Comparison of ENCODE assay signal across 17 cellular contexts in genomic region chr3:154778057-154778456, GRCh38.
A peak's percentile ranks its signal among the peaks of the same experiment; 100 is the strongest.
DNase-seq lines count a peak whose midpoint lies in the region; ATAC-seq and TF ChIP-seq lines count a peak whose summit lies in the region.
"Had no signal": no experiment of that assay in that cellular context is flagged by ENCODE, and none has a peak within 500 bp of the region (broad histone marks: within the 10 kb centered on the region; RNA-seq: fewer than 3 reads in every experiment).

No MANE protein-coding gene starts in this region.

- H3K79me1 ChIP-seq in IMR-90 (ENCODE audit: low read depth in 1 of 2, low read length in 2 of 2), result no peaks in the 10 kb centered on the region

- intact Hi-C loops in IMR-90 (cut with micrococcal nuclease) (loop anchor here (5.0 kb wide), 2 partner anchors 109 to 299 kb away; no protein-coding TSS in a partner anchor), lower lobe of right lung (cut with DNase I) (no loop called here)

- H2BK15ac ChIP-seq in IMR-90 (ENCODE audit: low read depth, low read length), result peak overlapping the region; percentile 50; the same call in 1 of the 3 replicates

- POLR2A ChIA-PET in IMR-90 (lab: Charles Lee; ENCODE audit: unreplicated experiment), result no interaction called here

- no peak for TF ChIP-seq RAD21 in IMR-90 (IDR thresholded peaks at IDR 0.05; ENCODE audit: low read length)

- no peak overlapping the region for H3K4me3 ChIP-seq in IMR-90 (ENCODE audit: insufficient read depth, low read depth, low read length)
- no peak overlapping the region for H3K4me3 ChIP-seq in lower lobe of right lung
- H3K4me3 ChIP-seq: A549, GM23248 had no signal

- no peak overlapping the region for H2BK5ac ChIP-seq in IMR-90 (ENCODE audit: low read depth, low read length, poor library complexity, severe bottlenecking)

- dilution Hi-C loops in IMR-90 (cut with HindIII; ENCODE audit: low sequenced_read_pairs, unreplicated experiment), result no loop called here

- no CpG with 5 or more reads among the region's 1 CpG for whole genome bisulfite sequencing in IMR-90 (ENCODE audit: extremely low coverage in 2 of 2, insufficient read length in 1 of 2), 2 experiments

- no peak overlapping the region for H2AK9ac ChIP-seq in IMR-90 (replicated peaks; ENCODE audit: low read depth, low read length, poor library complexity)

- peaks cover 10% of the 10 kb centered on the region for H3K4me1 ChIP-seq in IMR-90 (ENCODE audit: control insufficient read depth, insufficient read depth, low read length)
- peaks cover 11% of the 10 kb centered on the region for H3K4me1 ChIP-seq in lower lobe of right lung
- H3K4me1 ChIP-seq: A549, BE2C had no signal

- no peak overlapping the region for H4K91ac ChIP-seq in IMR-90 (ENCODE audit: insufficient read depth, low read depth, low read length)

- no peak overlapping the region for H3K9ac ChIP-seq in IMR-90 (ENCODE audit: low read depth, low read length)
- H3K9ac ChIP-seq: GM23248 had no signal

- ATAC-seq in IMR-90 (ENCODE audit: low read depth), result no peak
- peak; percentile 31 to 32 for ATAC-seq in lower lobe of right lung
- ATAC-seq in esophagus mucosa, result no peak
- no peak for ATAC-seq in HG02938 (IDR thresholded peaks at IDR 0.05; ENCODE audit: unreplicated experiment)
- ATAC-seq: A549; CD8-positive, alpha-beta T cell had no signal

- H3K9me1 ChIP-seq in IMR-90 (ENCODE audit: insufficient read depth, low read length), result peaks cover 3% of the 10 kb centered on the region

- H2AK5ac ChIP-seq in IMR-90 (ENCODE audit: low read depth, low read length), result no peak overlapping the region

- H3K56ac ChIP-seq in IMR-90 (ENCODE audit: extremely low read depth, insufficient read depth, low read length), result no peak overlapping the region

- H4K5ac ChIP-seq in IMR-90 (ENCODE audit: low read depth, low read length), result peak overlapping the region; percentile 25; the same call in 1 of the 2 replicates

- H3K4me2 ChIP-seq in IMR-90 (ENCODE audit: low read depth, low read length), result no peak overlapping the region
- H3K4me2 ChIP-seq: A549 had no signal

- no peaks in the 10 kb centered on the region for H3K36me3 ChIP-seq in IMR-90 (ENCODE audit: control insufficient read depth, insufficient read depth, low read length)
- H3K36me3 ChIP-seq in lower lobe of right lung, result no peaks in the 10 kb centered on the region
- H3K36me3 ChIP-seq: BE2C had no signal

- BruUV-seq in IMR-90 (replicated peaks; lab: Mats Ljungman, UMichigan), result no TSS peak

- TF ChIP-seq CTCF in C4-2B (conservative IDR thresholded peaks at IDR 0.05), result no peak
- no peak for TF ChIP-seq CTCF in IMR-90 (conservative IDR thresholded peaks at IDR 0.05; ENCODE audit: low read depth, low read length)
- no peak for TF ChIP-seq CTCF in lower lobe of right lung (IDR thresholded peaks at IDR 0.05)

- no peaks in the 10 kb centered on the region for H3K9me3 ChIP-seq in IMR-90 (ENCODE audit: control insufficient read depth, insufficient read depth, low read length)
- H3K9me3 ChIP-seq in lower lobe of right lung, result no peaks in the 10 kb centered on the region
- H3K9me3 ChIP-seq: A549, BE2C had no signal

- CTCF ChIA-PET in IMR-90 (lab: Yijun Ruan, JAX), result interaction anchor here (1.0 kb wide), 1 partner anchor 9 kb away, joined by 4 read pairs; no protein-coding TSS in a partner anchor

- H3K27me3 ChIP-seq in IMR-90 (ENCODE audit: control insufficient read depth, insufficient read depth, low read length) (no peaks in the 10 kb centered on the region; the same call in 1 of the 2 replicates), lower lobe of right lung (ENCODE audit: low read depth) (no peaks in the 10 kb centered on the region)
- H3K27me3 ChIP-seq: BE2C had no signal

- H3K27ac ChIP-seq in C4-2B (peak overlapping the region; percentile 36; the same call in 1 of the 2 replicates), IMR-90 (ENCODE audit: insufficient read depth, low read length) (no peak overlapping the region), lower lobe of right lung (no peak overlapping the region)
- H3K27ac ChIP-seq: A549, GM23248 had no signal

- H4K20me1 ChIP-seq in IMR-90 (ENCODE audit: insufficient read depth, low read length), result no peaks in the 10 kb centered on the region

- H2AFZ ChIP-seq in IMR-90 (replicated peaks; ENCODE audit: low read length, poor library complexity), result peak overlapping the region; percentile 64
- H2AFZ ChIP-seq: GM23248 had no signal

- DNase-seq in IMR-90 (peak; percentile 24), fibroblast of gingiva (ENCODE audit: low read depth) (peak; percentile 53), lower lobe of right lung (no peak), NCI-H1048 (lab: John Stamatoyannopoulos, UW) (no peak)
- no peak for DNase-seq in activated CD4-positive, alpha-beta T cell treated with anti-CD3 and anti-CD28 coated beads for 48 hours
- DNase-seq: BE2C; CD8-positive, alpha-beta T cell; COR-L47; DMS153; DMS79 treated with DMSO at 0.1 percent for 48 hours; EL; GM23248; H9 had no signal

- peak overlapping the region; percentile 33 to 47; a peak in 2 of 4 replicates for H4K8ac ChIP-seq in IMR-90 (ENCODE audit: low read depth in 2 of 2, low read length in 2 of 2)

- H3K14ac ChIP-seq in IMR-90 (replicated peaks; ENCODE audit: low read depth, low read length), result no peak overlapping the region

- no peak for TF ChIP-seq POLR2A in IMR-90 (IDR thresholded peaks at IDR 0.05; ENCODE audit: low read depth, low read length)

- no peak overlapping the region; the same call in 1 of the 2 replicates for H2BK120ac ChIP-seq in IMR-90 (ENCODE audit: low read depth, low read length)

- H3K18ac ChIP-seq in IMR-90 (ENCODE audit: low read depth, low read length), result peak overlapping the region; percentile 81; the same call in 1 of the 2 replicates

- H2BK20ac ChIP-seq in IMR-90 (ENCODE audit: low read depth, low read length), result peak overlapping the region; percentile 34; the same call in 1 of the 2 replicates

- 0 out of 2 replicates have a peak overlapping the region, but pooled peaks have one; percentile 6 for H3K4ac ChIP-seq in IMR-90 (ENCODE audit: low read depth, low read length)

- no peak overlapping the region for H3K23ac ChIP-seq in IMR-90 (ENCODE audit: low read depth, low read length)

- in situ Hi-C loops in IMR-90 (cut with MboI; ENCODE audit: low sequenced_read_pairs), result no loop called here

TF ChIP-seq in IMR-90, 13 proteins besides CTCF, POLR2A, EP300 and RAD21:
- no peak for TF ChIP-seq ELK1 (IDR thresholded peaks at IDR 0.05; ENCODE audit: borderline replicate concordance, low read depth, low read length)

Comparison
In these comparisons a context has a peak if more than half of its experiments do, and no peak if none do; other contexts are left out.
1. ATAC-seq: peak in lower lobe of right lung (2 of 2); none in IMR-90 (single experiment), esophagus mucosa (single experiment) and HG02938 (single experiment).
2. DNase-seq: peak in IMR-90 (single experiment) and fibroblast of gingiva (single experiment); none in lower lobe of right lung (single experiment), activated CD4-positive, alpha-beta T cell treated with anti-CD3 and anti-CD28 coated beads for 48 hours (single experiment) and NCI-H1048 (single experiment).